In the genomic region with DNA sequence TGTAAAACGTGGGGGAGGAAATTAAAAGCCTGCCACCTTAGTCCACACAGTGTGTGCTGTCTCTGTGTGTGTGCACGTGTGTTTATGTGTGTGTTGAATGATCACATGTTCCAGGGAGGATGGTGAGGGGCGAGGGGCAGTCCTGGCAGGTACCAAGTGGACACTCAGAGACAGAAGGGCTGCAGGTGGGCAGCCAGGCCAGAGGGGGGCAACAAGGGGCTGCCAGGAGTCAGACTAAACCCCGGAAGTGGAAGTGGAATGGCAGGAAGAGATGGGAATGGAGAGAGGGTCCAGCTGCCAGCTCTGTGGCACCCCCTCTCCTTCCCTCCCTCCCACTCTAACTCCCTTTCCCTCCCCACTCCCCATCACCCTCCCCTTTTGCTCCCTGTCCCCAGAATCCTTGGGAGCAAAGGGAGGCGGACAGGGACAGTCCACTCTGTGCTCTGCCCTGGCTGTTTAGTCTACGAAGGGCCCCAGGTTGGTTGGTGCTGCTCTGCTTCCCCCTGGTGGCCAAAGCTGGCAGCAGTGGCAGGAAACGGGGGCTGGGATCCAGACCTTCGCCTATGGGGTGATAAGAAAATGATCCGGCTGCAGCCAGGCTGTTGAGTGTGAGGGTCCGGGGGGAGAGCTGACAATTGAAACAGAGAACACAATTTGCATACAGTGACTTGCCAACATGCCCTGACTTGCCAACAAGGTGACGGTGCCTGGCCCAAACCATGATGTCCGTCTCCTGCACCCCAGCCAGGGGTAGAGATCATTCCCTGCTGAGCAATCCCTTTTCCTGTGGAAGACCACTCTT, we compare ENCODE assay signal across 2 cellular contexts.
TF ChIP-seq lines count a peak whose summit lies in the region.

No MANE protein-coding gene starts in this region.

TF ChIP-seq in A549, 52 proteins besides CTCF, POLR2A, EP300 and RAD21 (continues in another document):
- TF ChIP-seq NPAS2 (CRISPR knock-in tag; IDR thresholded peaks at IDR 0.05; ENCODE audit: borderline replicate concordance): no peak
- TF ChIP-seq HES2 (IDR thresholded peaks at IDR 0.05): no peak
- no peak for TF ChIP-seq NR3C1 (IDR thresholded peaks at IDR 0.05)
- TF ChIP-seq FOSB (CRISPR knock-in tag; IDR thresholded peaks at IDR 0.05): no peak
- TF ChIP-seq HMGXB4 (CRISPR knock-in tag; IDR thresholded peaks at IDR 0.05; ENCODE audit: borderline replicate concordance): no peak
- TF ChIP-seq ZNF302 (CRISPR knock-in tag; IDR thresholded peaks at IDR 0.05): no peak
- TF ChIP-seq BHLHE40 (IDR thresholded peaks at IDR 0.05; ENCODE audit: low read depth, low read length): no peak
- TF ChIP-seq NFE2L2 (conservative IDR thresholded peaks at IDR 0.05; ENCODE audit: low read length): no peak
- no peak for TF ChIP-seq CHD2 (IDR thresholded peaks at IDR 0.05; ENCODE audit: low read length, partially characterized antibody)
- no peak for TF ChIP-seq GATA3 (IDR thresholded peaks at IDR 0.05; ENCODE audit: borderline replicate concordance)
- TF ChIP-seq FOSL2 (IDR thresholded peaks at IDR 0.05): no peak
- no peak for TF ChIP-seq FOSL2 (CRISPR knock-in tag; IDR thresholded peaks at IDR 0.05)
- TF ChIP-seq TFCP2L1 (CRISPR knock-in tag; IDR thresholded peaks at IDR 0.05): no peak
- no peak for TF ChIP-seq CHD4 (IDR thresholded peaks at IDR 0.05; ENCODE audit: borderline replicate concordance)
- TF ChIP-seq ATOH8 (CRISPR knock-in tag; IDR thresholded peaks at IDR 0.05; ENCODE audit: low read depth): no peak
- TF ChIP-seq RNF2 (IDR thresholded peaks at IDR 0.05; ENCODE audit: borderline replicate concordance, low read depth): no peak
- peak; percentile 28 to 31; a peak in 1 of 5 replicates for TF ChIP-seq JUN (IDR thresholded peaks at IDR 0.05)
- no peak for TF ChIP-seq ZC3H11A (IDR thresholded peaks at IDR 0.05)
- peak; percentile 44; the same call in 1 of the 2 replicates for TF ChIP-seq MAX (IDR thresholded peaks at IDR 0.05)
- no peak for TF ChIP-seq HOXB13 (CRISPR knock-in tag; IDR thresholded peaks at IDR 0.05; ENCODE audit: low read depth)
- TF ChIP-seq JUNB (IDR thresholded peaks at IDR 0.05): no peak
- no peak for TF ChIP-seq SREBF2 (IDR thresholded peaks at IDR 0.05)
- TF ChIP-seq CBX2 (IDR thresholded peaks at IDR 0.05; ENCODE audit: borderline replicate concordance, low read depth): no peak
- TF ChIP-seq HDAC2 (IDR thresholded peaks at IDR 0.05): no peak
- TF ChIP-seq SMC3 (IDR thresholded peaks at IDR 0.05): peak; percentile 89
- no peak for TF ChIP-seq KDM5A (IDR thresholded peaks at IDR 0.05)
- TF ChIP-seq, protein P1, sequence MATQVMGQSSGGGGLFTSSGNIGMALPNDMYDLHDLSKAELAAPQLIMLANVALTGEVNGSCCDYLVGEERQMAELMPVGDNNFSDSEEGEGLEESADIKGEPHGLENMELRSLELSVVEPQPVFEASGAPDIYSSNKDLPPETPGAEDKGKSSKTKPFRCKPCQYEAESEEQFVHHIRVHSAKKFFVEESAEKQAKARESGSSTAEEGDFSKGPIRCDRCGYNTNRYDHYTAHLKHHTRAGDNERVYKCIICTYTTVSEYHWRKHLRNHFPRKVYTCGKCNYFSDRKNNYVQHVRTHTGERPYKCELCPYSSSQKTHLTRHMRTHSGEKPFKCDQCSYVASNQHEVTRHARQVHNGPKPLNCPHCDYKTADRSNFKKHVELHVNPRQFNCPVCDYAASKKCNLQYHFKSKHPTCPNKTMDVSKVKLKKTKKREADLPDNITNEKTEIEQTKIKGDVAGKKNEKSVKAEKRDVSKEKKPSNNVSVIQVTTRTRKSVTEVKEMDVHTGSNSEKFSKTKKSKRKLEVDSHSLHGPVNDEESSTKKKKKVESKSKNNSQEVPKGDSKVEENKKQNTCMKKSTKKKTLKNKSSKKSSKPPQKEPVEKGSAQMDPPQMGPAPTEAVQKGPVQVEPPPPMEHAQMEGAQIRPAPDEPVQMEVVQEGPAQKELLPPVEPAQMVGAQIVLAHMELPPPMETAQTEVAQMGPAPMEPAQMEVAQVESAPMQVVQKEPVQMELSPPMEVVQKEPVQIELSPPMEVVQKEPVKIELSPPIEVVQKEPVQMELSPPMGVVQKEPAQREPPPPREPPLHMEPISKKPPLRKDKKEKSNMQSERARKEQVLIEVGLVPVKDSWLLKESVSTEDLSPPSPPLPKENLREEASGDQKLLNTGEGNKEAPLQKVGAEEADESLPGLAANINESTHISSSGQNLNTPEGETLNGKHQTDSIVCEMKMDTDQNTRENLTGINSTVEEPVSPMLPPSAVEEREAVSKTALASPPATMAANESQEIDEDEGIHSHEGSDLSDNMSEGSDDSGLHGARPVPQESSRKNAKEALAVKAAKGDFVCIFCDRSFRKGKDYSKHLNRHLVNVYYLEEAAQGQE (IDR thresholded peaks at IDR 0.05): no peak
- no peak for TF ChIP-seq POLR2AphosphoS2 (conservative IDR thresholded peaks at IDR 0.05; ENCODE audit: low read length)

TF ChIP-seq in IMR-90, 13 proteins besides CTCF, POLR2A, EP300 and RAD21:
- TF ChIP-seq BHLHE40 (IDR thresholded peaks at IDR 0.05; ENCODE audit: low read depth, low read length) (no peak), ELK1 (IDR thresholded peaks at IDR 0.05; ENCODE audit: borderline replicate concordance, low read depth, low read length) (no peak), SMC3 (IDR thresholded peaks at IDR 0.05; ENCODE audit: low read depth, low read length) (peak; percentile 85), MAZ (IDR thresholded peaks at IDR 0.05; ENCODE audit: borderline replicate concordance, low read depth, low read length) (peak; percentile 59; the same call in 1 of the 2 replicates), MAFK (IDR thresholded peaks at IDR 0.05; ENCODE audit: low read depth, low read length) (no peak)
